Comparison of ENCODE assay signal across 8 cellular contexts in the genomic region with DNA sequence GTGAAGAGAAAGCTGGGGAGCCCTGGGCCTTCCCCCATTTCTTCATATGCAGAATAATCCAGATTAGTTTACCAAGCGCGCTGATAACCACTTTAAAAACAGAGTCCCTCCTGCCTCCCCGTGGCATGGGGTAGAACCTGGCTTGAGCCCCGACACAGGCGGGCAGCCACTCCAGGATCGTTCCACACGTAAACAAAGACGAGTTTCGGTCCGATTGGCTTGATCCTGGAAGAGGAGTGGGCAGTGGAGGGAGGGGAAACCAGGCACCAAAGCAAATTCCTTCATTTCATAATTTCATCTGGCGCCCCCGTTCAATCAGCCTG. TPM values are rescaled to one million over a fixed set of nuclear protein-coding genes. Genes with fewer than 3 reads are reported as not detected.
A peak's percentile ranks its signal among the peaks of the same experiment; 100 is the strongest.
DNase-seq lines count a peak whose midpoint lies in the region; ATAC-seq and TF ChIP-seq lines count a peak whose summit lies in the region.

No MANE protein-coding gene starts in this region.

- in situ Hi-C loops in GM13976 (cut with MboI; ENCODE audit: low sequenced_read_pairs, unreplicated experiment): no loop called here

- no peaks in the 10 kb centered on the region for H3K36me3 ChIP-seq in kidney epithelial cell (ENCODE audit: control insufficient read depth, insufficient read depth, low read length)
- no peaks in the 10 kb centered on the region for H3K36me3 ChIP-seq in thyroid gland

- intact Hi-C loops in activated CD4-positive, alpha-beta T cell treated with anti-CD3 and anti-CD28 coated beads for 36 hours (cut with DNase I, micrococcal nuclease): loop anchor here in 1 of 2 experiments (10.0 kb wide), 1 partner anchor 386 kb away; no protein-coding TSS in a partner anchor
- intact Hi-C loops in thyroid gland (cut with DNase I): loop anchor here (5.0 to 10.0 kb wide), 2 partner anchors 53 to 166 kb away; no protein-coding TSS in a partner anchor

- no peak for DNase-seq in activated CD4-positive, alpha-beta T cell treated with anti-CD3 and anti-CD28 coated beads for 36 hours
- DNase-seq in activated CD4-positive, alpha-beta T cell treated with anti-CD3 and anti-CD28 coated beads for 48 hours: no peak
- DNase-seq in astrocyte of the hippocampus (ENCODE audit: low read depth, low spot score): peak; percentile 63
- no peak for DNase-seq in kidney epithelial cell (ENCODE audit: low read depth)
- peak; percentile 83 for DNase-seq in thyroid gland
- DNase-seq in GM13976 (ENCODE audit: low spot score): no peak

- H3K27ac Mint-ChIP-seq in activated CD4-positive, alpha-beta T cell treated with anti-CD3 and anti-CD28 coated beads for 36 hours: no peak overlapping the region

- peak overlapping the region; percentile 88 to 98 (median 94) for H3K27ac ChIP-seq in thyroid gland

- CTCF ChIA-PET in activated CD4-positive, alpha-beta T cell treated with anti-CD3 and anti-CD28 coated beads for 36 hours (lab: Charles Lee): interaction anchor here (0.8 to 1.5 kb wide), 4 partner anchors 16 to 322 kb away, joined by 3 to 6 read pairs (median 4); no protein-coding TSS in a partner anchor

- TF ChIP-seq POLR2A in thyroid gland (IDR thresholded peaks at IDR 0.05): no peak

- WGBS in thyroid gland, 2 donors: 12 to 16% methylated on average over 12 of the region's 12 CpGs

- peaks cover 25% of the 10 kb centered on the region for H3K27me3 Mint-ChIP-seq in activated CD4-positive, alpha-beta T cell treated with anti-CD3 and anti-CD28 coated beads for 36 hours

- H3K9me3 Mint-ChIP-seq in activated CD4-positive, alpha-beta T cell treated with anti-CD3 and anti-CD28 coated beads for 36 hours (ENCODE audit: low read depth): no peaks in the 10 kb centered on the region

- peaks cover 9% of the 10 kb centered on the region for H3K4me1 Mint-ChIP-seq in activated CD4-positive, alpha-beta T cell treated with anti-CD3 and anti-CD28 coated beads for 36 hours

- no peak for ATAC-seq in activated CD4-positive, alpha-beta T cell treated with anti-CD3 and anti-CD28 coated beads for 36 hours
- ATAC-seq in GM21360 (IDR thresholded peaks at IDR 0.05; ENCODE audit: unreplicated experiment) (no peak), HG03175 (IDR thresholded peaks at IDR 0.05; ENCODE audit: unreplicated experiment) (no peak)

- peak overlapping the region; percentile 70 for H3K4me3 Mint-ChIP-seq in activated CD4-positive, alpha-beta T cell treated with anti-CD3 and anti-CD28 coated beads for 36 hours

- POLR2A ChIA-PET in activated CD4-positive, alpha-beta T cell treated with anti-CD3 and anti-CD28 coated beads for 36 hours (lab: Charles Lee): interaction anchor here (0.6 kb wide), 1 partner anchor 1084 kb away, joined by 5 read pairs; no protein-coding TSS in a partner anchor

- H3K27me3 ChIP-seq in kidney epithelial cell (ENCODE audit: control insufficient read depth, insufficient read depth, low read length): no peaks in the 10 kb centered on the region
- no peaks in the 10 kb centered on the region for H3K27me3 ChIP-seq in thyroid gland

- no peaks in the 10 kb centered on the region for H3K36me3 Mint-ChIP-seq in activated CD4-positive, alpha-beta T cell treated with anti-CD3 and anti-CD28 coated beads for 36 hours (ENCODE audit: low read depth)

- TF ChIP-seq CTCF in kidney epithelial cell (IDR thresholded peaks at IDR 0.05; ENCODE audit: insufficient read depth, low read length, poor library complexity, severe bottlenecking) (no peak), thyroid gland (IDR thresholded peaks at IDR 0.05) (peak in 2 of 6 experiments; percentile 28 to 48), GM13976 (IDR thresholded peaks at IDR 0.05; ENCODE audit: borderline replicate concordance, control extremely low read depth, extremely low read depth, insufficient read depth, missing control alignments) (no peak)

- no peaks in the 10 kb centered on the region for H3K9me3 ChIP-seq in thyroid gland

- H3K4me3 ChIP-seq in kidney epithelial cell (ENCODE audit: low read depth, low read length) (peak overlapping the region; percentile 42), thyroid gland (replicated peaks in 1 of 3) (peak overlapping the region in 1 of 3 donors; percentile 47)

- H3K4me1 ChIP-seq in thyroid gland: peaks cover 14 to 24% of the 10 kb centered on the region in 2 donors

RNA-seq across cellular contexts. Expression of a gene that starts 0.9 kb away (rescaled TPM):
- under 1 TPM; 0.14 to 0.35 TPM for total RNA-seq in activated CD4-positive, alpha-beta T cell treated with anti-CD3 and anti-CD28 coated beads for 36 hours
- total RNA-seq in kidney epithelial cell (28.7 and 48.1 TPM in 2 replicates), thyroid gland (100 to 1,000 TPM; 107 to 207 (median 128) TPM)

Comparison
In these comparisons a context has a peak if more than half of its experiments do, and no peak if none do; other contexts are left out.
1. DNase-seq: peak in astrocyte of the hippocampus (single experiment) and thyroid gland (2 of 2); none in activated CD4-positive, alpha-beta T cell treated with anti-CD3 and anti-CD28 coated beads for 36 hours (single experiment), activated CD4-positive, alpha-beta T cell treated with anti-CD3 and anti-CD28 coated beads for 48 hours (single experiment), kidney epithelial cell (single experiment) and GM13976 (single experiment).
2. RNA of a gene that starts 0.9 kb away (total RNA-seq): 107 to 207 TPM in thyroid gland and 28.7 to 48.1 TPM in kidney epithelial cell; 0.14 to 0.35 TPM in activated CD4-positive, alpha-beta T cell treated with anti-CD3 and anti-CD28 coated beads for 36 hours; every median in the first group is over 10 times any median in the second.